In the genomic region with DNA sequence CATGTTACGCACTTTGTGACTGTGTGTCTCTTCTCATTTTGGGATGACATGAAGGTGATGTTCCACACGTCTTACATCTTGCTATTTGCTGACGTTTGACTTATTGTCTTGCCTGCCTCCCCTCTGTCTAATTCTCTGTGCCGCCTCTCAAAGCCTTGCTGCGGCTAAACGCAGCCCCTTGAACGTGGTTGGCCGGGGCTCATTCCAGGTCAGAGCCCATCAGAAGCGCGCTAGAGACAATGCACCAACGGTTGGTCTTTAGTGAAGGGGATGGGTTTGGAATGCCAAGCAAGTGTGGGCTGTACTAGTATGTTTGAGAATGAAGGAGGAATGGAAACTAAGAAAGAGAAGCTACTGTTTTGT, we compare ENCODE assay signal across 1 cellular context.
TF ChIP-seq lines count a peak whose summit lies in the region.

No MANE protein-coding gene starts in this region.

TF ChIP-seq in IMR-90, 13 proteins besides CTCF, POLR2A, EP300 and RAD21 (continued from another document):
- TF ChIP-seq, protein P1, sequence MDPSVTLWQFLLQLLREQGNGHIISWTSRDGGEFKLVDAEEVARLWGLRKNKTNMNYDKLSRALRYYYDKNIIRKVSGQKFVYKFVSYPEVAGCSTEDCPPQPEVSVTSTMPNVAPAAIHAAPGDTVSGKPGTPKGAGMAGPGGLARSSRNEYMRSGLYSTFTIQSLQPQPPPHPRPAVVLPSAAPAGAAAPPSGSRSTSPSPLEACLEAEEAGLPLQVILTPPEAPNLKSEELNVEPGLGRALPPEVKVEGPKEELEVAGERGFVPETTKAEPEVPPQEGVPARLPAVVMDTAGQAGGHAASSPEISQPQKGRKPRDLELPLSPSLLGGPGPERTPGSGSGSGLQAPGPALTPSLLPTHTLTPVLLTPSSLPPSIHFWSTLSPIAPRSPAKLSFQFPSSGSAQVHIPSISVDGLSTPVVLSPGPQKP (IDR thresholded peaks at IDR 0.05; ENCODE audit: borderline replicate concordance, low read depth, low read length) = no peak
- no peak for TF ChIP-seq RCOR1 (IDR thresholded peaks at IDR 0.05; ENCODE audit: insufficient replicate concordance, low read length)
- no peak for TF ChIP-seq MAZ (IDR thresholded peaks at IDR 0.05; ENCODE audit: borderline replicate concordance, low read depth, low read length)
- TF ChIP-seq, protein P2, sequence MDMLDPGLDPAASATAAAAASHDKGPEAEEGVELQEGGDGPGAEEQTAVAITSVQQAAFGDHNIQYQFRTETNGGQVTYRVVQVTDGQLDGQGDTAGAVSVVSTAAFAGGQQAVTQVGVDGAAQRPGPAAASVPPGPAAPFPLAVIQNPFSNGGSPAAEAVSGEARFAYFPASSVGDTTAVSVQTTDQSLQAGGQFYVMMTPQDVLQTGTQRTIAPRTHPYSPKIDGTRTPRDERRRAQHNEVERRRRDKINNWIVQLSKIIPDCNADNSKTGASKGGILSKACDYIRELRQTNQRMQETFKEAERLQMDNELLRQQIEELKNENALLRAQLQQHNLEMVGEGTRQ (IDR thresholded peaks at IDR 0.05; ENCODE audit: low read depth, low read length) = no peak
- TF ChIP-seq MXI1 (IDR thresholded peaks at IDR 0.05; ENCODE audit: borderline replicate concordance, low read depth, low read length) = no peak
- no peak for TF ChIP-seq NFE2L2 (IDR thresholded peaks at IDR 0.05; ENCODE audit: low read depth, low read length)
- TF ChIP-seq FOS (IDR thresholded peaks at IDR 0.05; ENCODE audit: low read depth, low read length) = no peak
- TF ChIP-seq CHD1 (IDR thresholded peaks at IDR 0.05; ENCODE audit: low read depth, low read length) = no peak
TF ChIP-seq in IMR-90: peak in this region for 0.
